In genomic region chr4:176319237-176319703, GRCh38 we compare ENCODE assay signal across 8 cellular contexts. TPM values are rescaled to one million over a fixed set of nuclear protein-coding genes. Genes with fewer than 3 reads are reported as not detected.
DNase-seq lines count a peak whose midpoint lies in the region; ATAC-seq lines count a peak whose summit lies in the region.

No MANE protein-coding gene starts in this region.

- peak overlapping the region; percentile 92 for H3K27ac Mint-ChIP-seq in activated T-helper 1 cell treated with anti-CD3 and anti-CD28 coated beads, Interleukin-12 subunit alpha, Interleukin-12 subunit beta, Interleukin-2, Interleukin-4 antibody, amounts not matched to agents 30 ng/mL and 10 ng/mL and 1 ng/mL, durations not matched to agents 14 hours and 24 hours and 36 hours
- H3K27ac Mint-ChIP-seq in stimulated activated naive B cell treated with anti-CD40 and anti-IgM and Interleukin-4, amounts not matched to agents 10 μg/mL and 1 μg/mL and 100 μg/mL, for 72 hours, result peak overlapping the region; percentile 98

- peak overlapping the region; percentile 98 for H3K4me3 ChIP-seq in iPS-11a (ENCODE audit: low read depth, low read length)

- intact Hi-C loops in activated T-helper 1 cell treated with anti-CD3 and anti-CD28 coated beads, Interleukin-12 subunit alpha, Interleukin-12 subunit beta, Interleukin-2, Interleukin-4 antibody, amounts not matched to agents 30 ng/mL and 10 ng/mL and 1 ng/mL, durations not matched to agents 14 hours and 24 hours and 36 hours (cut with micrococcal nuclease), result loop anchor here (1.0 to 2.0 kb wide), 5 partner anchors 124 to 1122 kb away; partner anchors contain the start of genes NEIL3, SPATA4 and WDR17

- no peaks in the 10 kb centered on the region for H3K9me3 Mint-ChIP-seq in activated T-helper 1 cell treated with anti-CD3 and anti-CD28 coated beads, Interleukin-12 subunit alpha, Interleukin-12 subunit beta, Interleukin-2, Interleukin-4 antibody, amounts not matched to agents 30 ng/mL and 10 ng/mL and 1 ng/mL, durations not matched to agents 14 hours and 24 hours and 36 hours
- no peaks in the 10 kb centered on the region for H3K9me3 Mint-ChIP-seq in stimulated activated naive B cell treated with anti-CD40 and anti-IgM and Interleukin-4, amounts not matched to agents 10 μg/mL and 1 μg/mL and 100 μg/mL, for 72 hours

- peak overlapping the region; percentile 86 for H3K4me3 Mint-ChIP-seq in activated T-helper 1 cell treated with anti-CD3 and anti-CD28 coated beads, Interleukin-12 subunit alpha, Interleukin-12 subunit beta, Interleukin-2, Interleukin-4 antibody, amounts not matched to agents 30 ng/mL and 10 ng/mL and 1 ng/mL, durations not matched to agents 14 hours and 24 hours and 36 hours
- H3K4me3 Mint-ChIP-seq in stimulated activated naive B cell treated with anti-CD40 and anti-IgM and Interleukin-4, amounts not matched to agents 10 μg/mL and 1 μg/mL and 100 μg/mL, for 72 hours, result peak overlapping the region; percentile 88 to 89

- no peaks in the 10 kb centered on the region for H3K27me3 Mint-ChIP-seq in activated T-helper 1 cell treated with anti-CD3 and anti-CD28 coated beads, Interleukin-12 subunit alpha, Interleukin-12 subunit beta, Interleukin-2, Interleukin-4 antibody, amounts not matched to agents 30 ng/mL and 10 ng/mL and 1 ng/mL, durations not matched to agents 14 hours and 24 hours and 36 hours (ENCODE audit: insufficient read depth)
- no peaks in the 10 kb centered on the region for H3K27me3 Mint-ChIP-seq in stimulated activated naive B cell treated with anti-CD40 and anti-IgM and Interleukin-4, amounts not matched to agents 10 μg/mL and 1 μg/mL and 100 μg/mL, for 72 hours

- peaks cover 20% of the 10 kb centered on the region for H3K36me3 Mint-ChIP-seq in activated T-helper 1 cell treated with anti-CD3 and anti-CD28 coated beads, Interleukin-12 subunit alpha, Interleukin-12 subunit beta, Interleukin-2, Interleukin-4 antibody, amounts not matched to agents 30 ng/mL and 10 ng/mL and 1 ng/mL, durations not matched to agents 14 hours and 24 hours and 36 hours (ENCODE audit: low read depth)
- H3K36me3 Mint-ChIP-seq in stimulated activated naive B cell treated with anti-CD40 and anti-IgM and Interleukin-4, amounts not matched to agents 10 μg/mL and 1 μg/mL and 100 μg/mL, for 72 hours, result peaks cover under 1 to 7% of the 10 kb centered on the region in 2 donors

- ATAC-seq in stimulated activated naive B cell treated with anti-CD40 and anti-IgM and Interleukin-4, amounts not matched to agents 10 μg/mL and 1 μg/mL and 100 μg/mL, for 72 hours (replicated peaks), result no peak
- ATAC-seq in HG02571 (IDR thresholded peaks at IDR 0.05; ENCODE audit: unreplicated experiment) (no peak), HG02970 (IDR thresholded peaks at IDR 0.05; ENCODE audit: low FRiP score, unreplicated experiment) (no peak)

- H3K4me1 Mint-ChIP-seq in activated T-helper 1 cell treated with anti-CD3 and anti-CD28 coated beads, Interleukin-12 subunit alpha, Interleukin-12 subunit beta, Interleukin-2, Interleukin-4 antibody, amounts not matched to agents 30 ng/mL and 10 ng/mL and 1 ng/mL, durations not matched to agents 14 hours and 24 hours and 36 hours (ENCODE audit: low read depth), result peaks cover 55% of the 10 kb centered on the region
- H3K4me1 Mint-ChIP-seq in stimulated activated naive B cell treated with anti-CD40 and anti-IgM and Interleukin-4, amounts not matched to agents 10 μg/mL and 1 μg/mL and 100 μg/mL, for 72 hours, result peaks cover 14 to 28% of the 10 kb centered on the region in 2 donors

- DNase-seq in HuH-7 (ENCODE audit: low spot score) (peak; percentile 15), NK-92 (lab: John Stamatoyannopoulos, UW; ENCODE audit: unreplicated experiment) (no peak), NCI-H2196 (lab: John Stamatoyannopoulos, UW; ENCODE audit: unreplicated experiment) (no peak)
- no peak for DNase-seq in activated T-helper 1 cell treated with anti-CD3 and anti-CD28 coated beads, Interleukin-12 subunit alpha, Interleukin-12 subunit beta, Interleukin-2, Interleukin-4 antibody, amounts not matched to agents 30 ng/mL and 10 ng/mL and 1 ng/mL, durations not matched to agents 14 hours and 24 hours and 36 hours (ENCODE audit: low spot score)
- no peak for DNase-seq in stimulated activated naive B cell treated with anti-CD40 and anti-IgM and Interleukin-4, amounts not matched to agents 10 μg/mL and 1 μg/mL and 100 μg/mL, for 72 hours

RNA-seq across cellular contexts. Expression of gene SPCS3, which starts 0.5 kb away (rescaled TPM):
- total RNA-seq in activated T-helper 1 cell treated with anti-CD3 and anti-CD28 coated beads, Interleukin-12 subunit alpha, Interleukin-12 subunit beta, Interleukin-2, Interleukin-4 antibody, amounts not matched to agents 30 ng/mL and 10 ng/mL and 1 ng/mL, durations not matched to agents 14 hours and 24 hours and 36 hours, result 197 and 203 TPM in 2 replicates

RNA-seq across cellular contexts. Expression of gene ASB5, which starts 50.2 kb away (rescaled TPM):
- not detected in 2 replicates for total RNA-seq in activated T-helper 1 cell treated with anti-CD3 and anti-CD28 coated beads, Interleukin-12 subunit alpha, Interleukin-12 subunit beta, Interleukin-2, Interleukin-4 antibody, amounts not matched to agents 30 ng/mL and 10 ng/mL and 1 ng/mL, durations not matched to agents 14 hours and 24 hours and 36 hours
